33 cellular contexts compared by ENCODE assay signal in the genomic region with DNA sequence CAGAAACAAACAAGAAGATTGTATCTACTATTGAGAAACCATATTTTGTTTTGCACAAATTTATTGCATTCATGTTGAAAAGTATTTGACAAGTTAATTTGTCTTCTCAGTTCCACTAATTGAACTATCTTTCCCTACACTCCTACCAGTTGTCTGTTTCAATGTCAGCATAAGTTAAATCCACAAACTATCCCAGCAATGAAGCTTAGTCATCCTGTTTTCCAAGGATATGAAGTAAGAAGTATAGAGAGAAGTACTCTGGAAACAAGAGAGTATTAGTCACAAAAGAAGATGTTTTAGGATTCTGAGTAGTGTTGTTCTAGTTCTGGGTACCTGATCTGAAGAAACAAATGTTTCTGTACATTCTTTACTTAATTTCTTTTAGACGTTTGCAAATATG.
DNase-seq lines count a peak whose midpoint lies in the region; ATAC-seq and TF ChIP-seq lines count a peak whose summit lies in the region.
"Had no signal": no experiment of that assay in that cellular context is flagged by ENCODE, and none has a peak within 500 bp of the region (broad histone marks: within the 10 kb centered on the region; RNA-seq: fewer than 3 reads in every experiment).

No MANE protein-coding gene starts in this region.

- intact Hi-C loops in natural killer cell (cut with micrococcal nuclease) = no loop called here
- intact Hi-C loops in CD4-positive, alpha-beta memory T cell (cut with micrococcal nuclease) = no loop called here

- H4K20me1 ChIP-seq in SU-DHL-6 (ENCODE audit: low read depth, low read length) = no peaks in the 10 kb centered on the region
- H4K20me1 ChIP-seq: BLaER1 treated with 17β-estradiol and CSF1 and Interleukin-3, amounts not matched to agents 10 nM and 100 nM had no signal

- no peaks in the 10 kb centered on the region for H3K36me3 ChIP-seq in SU-DHL-6 (ENCODE audit: low read length)
- H3K36me3 ChIP-seq in CD4-positive, alpha-beta memory T cell (ENCODE audit: insufficient read depth, low read length) = no peaks in the 10 kb centered on the region
- H3K36me3 ChIP-seq: BLaER1 treated with 17β-estradiol and CSF1 and Interleukin-3, amounts not matched to agents 10 nM and 100 nM; colonic mucosa; esophagus muscularis mucosa; lower lobe of right lung; pancreas; upper lobe of right lung had no signal

- no peak for ATAC-seq in natural killer cell
- ATAC-seq: activated CD8-positive, alpha-beta memory T cell treated with anti-CD3 and anti-CD28 coated beads, Interleukin-2, amount 10 ng/mL, durations not matched to agents 7 days and 5 days; lower lobe of right lung; mucosa of descending colon; pancreas; right cardiac atrium; Right ventricle myocardium inferior; upper lobe of right lung had no signal

- H3K36me3 Mint-ChIP-seq in natural killer cell (no peaks in the 10 kb centered on the region), glutamatergic neuron (ENCODE audit: unreplicated experiment) (no peaks in the 10 kb centered on the region)
- H3K36me3 Mint-ChIP-seq in CD4-positive, alpha-beta memory T cell = no peaks in the 10 kb centered on the region
- H3K36me3 Mint-ChIP-seq: activated CD8-positive, alpha-beta memory T cell treated with anti-CD3 and anti-CD28 coated beads, Interleukin-2, amount 10 ng/mL, durations not matched to agents 7 days and 5 days had no signal

- no peak overlapping the region for H3K4me3 Mint-ChIP-seq in natural killer cell
- H3K4me3 Mint-ChIP-seq in CD4-positive, alpha-beta memory T cell = no peak overlapping the region
- H3K4me3 Mint-ChIP-seq in glutamatergic neuron (ENCODE audit: unreplicated experiment) = no peak overlapping the region
- H3K4me3 Mint-ChIP-seq: activated CD4-positive, alpha-beta T cell treated with anti-CD3 and anti-CD28 coated beads, Interleukin-2, amount 10 ng/mL, durations not matched to agents 7 days and 5 days; activated CD8-positive, alpha-beta memory T cell treated with anti-CD3 and anti-CD28 coated beads, Interleukin-2, amount 10 ng/mL, durations not matched to agents 7 days and 5 days; nephron progenitor cell had no signal

- H3K4me2 ChIP-seq in SU-DHL-6 (ENCODE audit: low read depth, low read length, poor library complexity, severe bottlenecking) = no peak overlapping the region
- H3K4me2 ChIP-seq: BLaER1 treated with 17β-estradiol and CSF1 and Interleukin-3, amounts not matched to agents 10 nM and 100 nM; KMS-11 had no signal

- CTCF ChIA-PET in CD4-positive, alpha-beta memory T cell (lab: Charles Lee; ENCODE audit: partially characterized antibody) = no interaction called here

- H3K79me2 ChIP-seq in SU-DHL-6 (ENCODE audit: insufficient read depth, low read length) = no peaks in the 10 kb centered on the region

- H3K4me1 ChIP-seq in CD4-positive, alpha-beta memory T cell (ENCODE audit: insufficient read depth, low read length) = no peaks in the 10 kb centered on the region
- H3K4me1 ChIP-seq: BLaER1 treated with 17β-estradiol and CSF1 and Interleukin-3, amounts not matched to agents 10 nM and 100 nM; colonic mucosa; esophagus muscularis mucosa; lower lobe of right lung; pancreas; upper lobe of right lung had no signal

- no peaks in the 10 kb centered on the region for H3K4me1 Mint-ChIP-seq in natural killer cell
- no peaks in the 10 kb centered on the region for H3K4me1 Mint-ChIP-seq in CD4-positive, alpha-beta memory T cell
- no peaks in the 10 kb centered on the region for H3K4me1 Mint-ChIP-seq in glutamatergic neuron (ENCODE audit: low read depth, unreplicated experiment)
- H3K4me1 Mint-ChIP-seq: activated CD4-positive, alpha-beta T cell treated with anti-CD3 and anti-CD28 coated beads, Interleukin-2, amount 10 ng/mL, durations not matched to agents 7 days and 5 days; activated CD8-positive, alpha-beta memory T cell treated with anti-CD3 and anti-CD28 coated beads, Interleukin-2, amount 10 ng/mL, durations not matched to agents 7 days and 5 days had no signal

- no peaks in the 10 kb centered on the region for H3K27me3 ChIP-seq in SU-DHL-6 (ENCODE audit: low read length)
- no peaks in the 10 kb centered on the region for H3K27me3 ChIP-seq in CD4-positive, alpha-beta memory T cell (ENCODE audit: insufficient read depth, low read length)
- H3K27me3 ChIP-seq: BLaER1 treated with 17β-estradiol and CSF1 and Interleukin-3, amounts not matched to agents 10 nM and 100 nM; colonic mucosa; esophagus muscularis mucosa; pancreas; upper lobe of right lung had no signal

- H2AFZ ChIP-seq in SU-DHL-6 (ENCODE audit: low read depth, low read length, severe bottlenecking) = peak overlapping the region; percentile 4

- no peaks in the 10 kb centered on the region for H3F3A ChIP-seq in SU-DHL-6 (ENCODE audit: insufficient read depth)

- H3K27ac ChIP-seq in SU-DHL-6 (ENCODE audit: low read depth, low read length) = no peak overlapping the region
- no peak overlapping the region for H3K27ac ChIP-seq in CD4-positive, alpha-beta memory T cell (ENCODE audit: low read depth, low read length)
- H3K27ac ChIP-seq: BLaER1 treated with 17β-estradiol and CSF1 and Interleukin-3, amounts not matched to agents 10 nM and 100 nM; colonic mucosa; esophagus muscularis mucosa; KMS-11; lower lobe of right lung; pancreas; upper lobe of right lung had no signal

- H3K9ac ChIP-seq in SU-DHL-6 (ENCODE audit: low read length) = no peak overlapping the region
- H3K9ac ChIP-seq: BLaER1 treated with 17β-estradiol and CSF1 and Interleukin-3, amounts not matched to agents 10 nM and 100 nM; KMS-11 had no signal

- no peaks in the 10 kb centered on the region for H3K9me3 ChIP-seq in SU-DHL-6 (ENCODE audit: insufficient read depth, low read length)
- H3K9me3 ChIP-seq in CD4-positive, alpha-beta memory T cell (ENCODE audit: control insufficient read depth in 1 of 2, low read length in 2 of 2) = no peaks in the 10 kb centered on the region
- H3K9me3 ChIP-seq: BLaER1 treated with 17β-estradiol and CSF1 and Interleukin-3, amounts not matched to agents 10 nM and 100 nM; colonic mucosa; esophagus muscularis mucosa; lower lobe of right lung; mucosa of descending colon; pancreas; upper lobe of right lung had no signal

- H3K27me3 Mint-ChIP-seq in natural killer cell (ENCODE audit: low read depth in 2 of 2) (no peaks in the 10 kb centered on the region), glutamatergic neuron (ENCODE audit: unreplicated experiment) (no peaks in the 10 kb centered on the region)
- no peaks in the 10 kb centered on the region for H3K27me3 Mint-ChIP-seq in CD4-positive, alpha-beta memory T cell
- H3K27me3 Mint-ChIP-seq: activated CD4-positive, alpha-beta T cell treated with anti-CD3 and anti-CD28 coated beads, Interleukin-2, amount 10 ng/mL, durations not matched to agents 7 days and 5 days; activated CD8-positive, alpha-beta memory T cell treated with anti-CD3 and anti-CD28 coated beads, Interleukin-2, amount 10 ng/mL, durations not matched to agents 7 days and 5 days had no signal

- POLR2A ChIA-PET in CD4-positive, alpha-beta memory T cell (lab: Charles Lee; ENCODE audit: partially characterized antibody) = no interaction called here

- H3K9me3 Mint-ChIP-seq in natural killer cell = peaks cover 5 to 9% of the 10 kb centered on the region in 2 donors
- no peaks in the 10 kb centered on the region for H3K9me3 Mint-ChIP-seq in CD4-positive, alpha-beta memory T cell
- no peaks in the 10 kb centered on the region for H3K9me3 Mint-ChIP-seq in glutamatergic neuron (ENCODE audit: unreplicated experiment)
- H3K9me3 Mint-ChIP-seq: activated CD4-positive, alpha-beta T cell treated with anti-CD3 and anti-CD28 coated beads, Interleukin-2, amount 10 ng/mL, durations not matched to agents 7 days and 5 days; nephron progenitor cell had no signal

- H3K9me2 ChIP-seq in SU-DHL-6 (replicated peaks; ENCODE audit: insufficient read depth, low read length) = no peaks in the 10 kb centered on the region

- TF ChIP-seq CTCF in SU-DHL-6 (IDR thresholded peaks at IDR 0.05; ENCODE audit: insufficient read depth, low read length, poor library complexity, severe bottlenecking) = no peak
- TF ChIP-seq CTCF in fibroblast of mammary gland (conservative IDR thresholded peaks at IDR 0.05; ENCODE audit: control insufficient read depth, insufficient read depth, low read depth, low read length) = no peak
- no peak for TF ChIP-seq CTCF in natural killer cell (IDR thresholded peaks at IDR 0.05)
- no peak for TF ChIP-seq CTCF in glutamatergic neuron (IDR thresholded peaks at IDR 0.05; ENCODE audit: partially characterized antibody, unreplicated experiment)

- H3K27ac Mint-ChIP-seq in natural killer cell = no peak overlapping the region
- no peak overlapping the region for H3K27ac Mint-ChIP-seq in CD4-positive, alpha-beta memory T cell
- H3K27ac Mint-ChIP-seq in glutamatergic neuron (ENCODE audit: unreplicated experiment) = no peak overlapping the region
- H3K27ac Mint-ChIP-seq: activated CD4-positive, alpha-beta T cell treated with anti-CD3 and anti-CD28 coated beads, Interleukin-2, amount 10 ng/mL, durations not matched to agents 7 days and 5 days; activated CD8-positive, alpha-beta memory T cell treated with anti-CD3 and anti-CD28 coated beads, Interleukin-2, amount 10 ng/mL, durations not matched to agents 7 days and 5 days; nephron progenitor cell had no signal

- DNase-seq in HCEC 1CT (peak; percentile 83), fibroblast of mammary gland (ENCODE audit: low read depth) (peak; percentile 50), renal cortical epithelial cell (ENCODE audit: low read depth) (peak; percentile 41), natural killer cell (no peak), cortex of kidney (lab: John Stamatoyannopoulos, UW) (no peak), glutamatergic neuron (no peak)
- no peak for DNase-seq in CD4-positive, alpha-beta memory T cell
- DNase-seq: activated CD4-positive, alpha-beta T cell treated with anti-CD3 and anti-CD28 coated beads, Interleukin-2, amount 10 ng/mL, durations not matched to agents 7 days and 5 days; activated CD8-positive, alpha-beta memory T cell treated with anti-CD3 and anti-CD28 coated beads, Interleukin-2, amount 10 ng/mL, durations not matched to agents 7 days and 5 days; activated naive CD4-positive, alpha-beta T cell; activated T-cell treated with anti-CD3 and anti-CD28 coated beads, Interleukin-2, amount 50 U/mL, for 48 hours; colonic mucosa; COR-L47; DND-41; effector memory CD4-positive, alpha-beta T cell; H7; kidney; lower lobe of right lung; mucosa of descending colon; NCI-H1417 treated with DMSO at 0.1 percent for 48 hours; NCI-H446; NCI-H82; nephron progenitor cell; pancreas; right cardiac atrium; stimulated activated CD4-positive, alpha-beta T cell treated with anti-CD3 and anti-CD28 coated beads, Interleukin-4, amount 100 ng/mL, for 1 hour; T1000; upper lobe of right lung had no signal

- H3K4me3 ChIP-seq in SU-DHL-6 (ENCODE audit: insufficient read depth, low read length, poor library complexity, severe bottlenecking) = no peak overlapping the region
- no peak overlapping the region for H3K4me3 ChIP-seq in fibroblast of mammary gland (ENCODE audit: control insufficient read depth, low read depth, low read length)
- no peak overlapping the region for H3K4me3 ChIP-seq in CD4-positive, alpha-beta memory T cell (ENCODE audit: low read length in 2 of 2)
- H3K4me3 ChIP-seq: BLaER1 treated with 17β-estradiol and CSF1 and Interleukin-3, amounts not matched to agents 10 nM and 100 nM; colonic mucosa; esophagus muscularis mucosa; lower lobe of right lung; mucosa of descending colon; pancreas; upper lobe of right lung had no signal

Comparison
In these comparisons a context has a peak if more than half of its experiments do, and no peak if none do; other contexts are left out.
1. DNase-seq: peak in HCEC 1CT (single experiment), fibroblast of mammary gland (single experiment) and renal cortical epithelial cell (single experiment); none in natural killer cell (single experiment), CD4-positive, alpha-beta memory T cell (0 of 5), cortex of kidney (single experiment) and glutamatergic neuron (single experiment).